ENCODE assay signal across 8 cellular contexts in the genomic region with DNA sequence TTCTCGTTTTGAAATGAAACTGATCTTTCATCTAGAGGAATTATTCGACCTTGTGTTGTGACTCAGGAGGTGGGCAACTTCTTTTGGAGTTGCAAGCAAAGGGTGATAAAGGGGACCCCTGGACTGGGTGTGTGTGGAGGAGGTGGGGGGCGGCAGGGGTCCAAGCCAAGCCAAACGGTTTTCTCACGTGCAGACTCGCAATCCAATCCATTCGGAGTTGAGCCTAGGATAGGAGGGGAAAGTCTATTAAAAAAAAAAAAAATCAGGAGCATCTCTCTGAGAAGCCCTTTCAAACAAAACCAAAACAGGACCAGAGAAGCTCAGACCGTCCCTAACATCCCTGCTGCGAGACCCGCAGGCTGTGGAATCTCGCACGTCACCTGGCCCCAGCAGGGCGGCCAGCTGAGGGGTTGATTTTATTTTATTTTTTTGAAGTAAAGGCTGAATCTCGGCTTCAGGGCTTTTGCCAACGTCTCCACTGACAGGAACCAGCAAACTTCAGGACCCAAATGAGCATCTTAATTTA. TPM values are rescaled to one million over a fixed set of nuclear protein-coding genes. Genes with fewer than 3 reads are reported as not detected.
DNase-seq lines count a peak whose midpoint lies in the region; ATAC-seq and TF ChIP-seq lines count a peak whose summit lies in the region.

No MANE protein-coding gene starts in this region.

- in situ Hi-C loops in gastrocnemius medialis (cut with MboI; ENCODE audit: low sequenced_read_pairs in 4 of 4) = loop anchor here in 2 of 4 donors (25.0 kb wide), 1 partner anchor 186 kb away; a partner anchor contains a TSS

- ATAC-seq in gastrocnemius medialis = no peak
- no peak for ATAC-seq in GM19328 (IDR thresholded peaks at IDR 0.05; ENCODE audit: unreplicated experiment)

- DNase-seq in NCI-H1092 treated with DMSO at 0.1 percent for 48 hours (lab: John Stamatoyannopoulos, UW) = peak; percentile 15
- no peak for DNase-seq in NCI-H1092 (lab: John Stamatoyannopoulos, UW)
- no peak for DNase-seq in WERI-Rb-1
- DNase-seq in left ventricle myocardium inferior = no peak
- no peak for DNase-seq in gastrocnemius medialis
- DNase-seq in stimulated activated naive CD4-positive, alpha-beta T cell (lab: John Stamatoyannopoulos, UW) = no peak
- DNase-seq in dedifferentiated amniotic fluid mesenchymal stem cell (ENCODE audit: extremely low spot score) = no peak

- H3K9me3 ChIP-seq in WERI-Rb-1 (ENCODE audit: severe bottlenecking) (no peaks in the 10 kb centered on the region), left ventricle myocardium inferior (replicated peaks) (no peaks in the 10 kb centered on the region), gastrocnemius medialis (no peaks in the 10 kb centered on the region)

- H3K27me3 ChIP-seq in WERI-Rb-1 (ENCODE audit: insufficient read depth, low read depth, severe bottlenecking) = no peaks in the 10 kb centered on the region
- no peaks in the 10 kb centered on the region for H3K27me3 ChIP-seq in left ventricle myocardium inferior (ENCODE audit: low read depth)
- peaks cover 0 to 15% (median 0%) of the 10 kb centered on the region in 3 donors for H3K27me3 ChIP-seq in gastrocnemius medialis

- intact Hi-C loops in left ventricle myocardium inferior (cut with micrococcal nuclease) = loop anchor here (10.0 kb wide), 1 partner anchor 351 kb away; no protein-coding TSS in a partner anchor
- intact Hi-C loops in gastrocnemius medialis (cut with DNase I; ENCODE audit: low total_unique reads) = loop anchor here (5.0 kb wide), 1 partner anchor 61 kb away; no protein-coding TSS in a partner anchor

- H3K36me3 ChIP-seq in WERI-Rb-1 (no peaks in the 10 kb centered on the region), left ventricle myocardium inferior (no peaks in the 10 kb centered on the region), gastrocnemius medialis (no peaks in the 10 kb centered on the region)

- no peak for TF ChIP-seq CTCF in WERI-Rb-1 (IDR thresholded peaks at IDR 0.05; ENCODE audit: low read depth, low read length)
- no peak for TF ChIP-seq CTCF in left ventricle myocardium inferior (IDR thresholded peaks at IDR 0.05; ENCODE audit: borderline replicate concordance)
- no peak for TF ChIP-seq CTCF in gastrocnemius medialis (IDR thresholded peaks at IDR 0.05 in 4 of 5, conservative IDR thresholded peaks at IDR 0.05 in 1 of 5)

- TF ChIP-seq POLR2A in gastrocnemius medialis (IDR thresholded peaks at IDR 0.05) = no peak

- peaks cover 38% of the 10 kb centered on the region for H3K4me1 ChIP-seq in left ventricle myocardium inferior
- H3K4me1 ChIP-seq in gastrocnemius medialis = peaks cover 24 to 26% of the 10 kb centered on the region in 2 donors

- H3K27ac ChIP-seq in WERI-Rb-1 = peak overlapping the region; percentile 30; the same call in 1 of the 2 replicates
- peak overlapping the region; percentile 98 for H3K27ac ChIP-seq in left ventricle myocardium inferior (replicated peaks)
- peak overlapping the region; percentile 94 to 96 (median 95) for H3K27ac ChIP-seq in gastrocnemius medialis

- peak overlapping the region; percentile 82 for H3K4me3 ChIP-seq in WERI-Rb-1 (ENCODE audit: low read depth, low read length)
- H3K4me3 ChIP-seq in left ventricle myocardium inferior = peak overlapping the region; percentile 85
- H3K4me3 ChIP-seq in gastrocnemius medialis = peak overlapping the region; percentile 47 to 65 (median 58)

RNA-seq across cellular contexts. Expression of a gene that starts 3.8 kb away (rescaled TPM):
- total RNA-seq in left ventricle myocardium inferior = 89.1 TPM
- 10 to 100 TPM; 21.2 to 27.6 (median 22.9) TPM for total RNA-seq in gastrocnemius medialis

Comparison
In these comparisons a context has a peak if more than half of its experiments do, and no peak if none do; other contexts are left out.
1. H3K27ac ChIP-seq: peak in every context shown above with its lines; median percentile 98 in left ventricle myocardium inferior; 95 in gastrocnemius medialis; 30 in WERI-Rb-1.